Comparison of ENCODE assay signal across 12 cellular contexts in the genomic region with DNA sequence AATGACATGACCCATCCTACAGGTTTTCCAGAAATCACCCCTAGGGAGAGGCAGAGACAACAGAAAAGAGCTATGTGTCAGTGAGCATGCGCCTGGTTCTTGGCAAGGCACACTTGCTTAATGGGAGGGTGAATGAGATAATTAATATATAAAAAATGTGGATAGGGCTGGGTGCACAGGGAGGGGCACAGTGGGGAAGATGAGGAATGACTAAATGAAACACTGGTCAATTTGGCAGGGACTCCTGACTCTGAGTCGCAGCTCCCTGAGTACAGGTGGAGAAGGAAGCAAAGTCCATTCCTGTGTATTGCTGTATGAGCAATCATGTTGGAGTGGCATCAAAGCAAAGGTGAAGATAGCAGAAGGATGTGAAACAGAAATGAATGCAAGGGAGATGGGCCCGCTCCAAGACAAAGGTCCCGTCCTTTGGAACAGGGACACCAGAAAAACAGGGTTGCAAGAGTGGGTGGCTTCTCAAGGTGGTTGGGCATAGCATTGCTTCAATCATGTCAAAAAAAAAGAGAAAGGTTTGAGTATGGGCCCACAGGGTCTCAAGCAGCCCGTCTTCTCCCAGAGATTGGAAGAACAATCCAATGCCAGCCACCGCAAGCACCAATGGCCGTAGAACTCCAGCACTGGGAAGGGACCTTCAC.
A peak's percentile ranks its signal among the peaks of the same experiment; 100 is the strongest.
DNase-seq lines count a peak whose midpoint lies in the region; ATAC-seq and TF ChIP-seq lines count a peak whose summit lies in the region.
"Had no signal": no experiment of that assay in that cellular context is flagged by ENCODE, and none has a peak within 500 bp of the region (broad histone marks: within the 10 kb centered on the region; RNA-seq: fewer than 3 reads in every experiment).

No MANE protein-coding gene starts in this region.

- no peak for TF ChIP-seq EP300 in ovary (IDR thresholded peaks at IDR 0.05)

- H3F3A ChIP-seq in Loucy (ENCODE audit: low read depth) = no peaks in the 10 kb centered on the region

- H3K9ac ChIP-seq in BLaER1 = peak overlapping the region; percentile 78
- H3K9ac ChIP-seq in Loucy (ENCODE audit: low read depth, low read length, poor library complexity, severe bottlenecking) = no peak overlapping the region
- H3K9ac ChIP-seq: parathyroid adenoma had no signal

- H3K27ac ChIP-seq in BLaER1 (peak overlapping the region; percentile 92), coronary artery (peak overlapping the region in 1 of 2 donors; percentile 76), ovary (peak overlapping the region in 1 of 2 donors; percentile 50), aorta (ENCODE audit: low read depth in 1 of 2, low read length in 2 of 2) (no peak overlapping the region)
- H3K27ac ChIP-seq: left ventricle myocardium inferior, parathyroid adenoma had no signal

- H3K4me3 ChIP-seq in BLaER1 (peak overlapping the region; percentile 58), Loucy (ENCODE audit: low read length, poor library complexity, severe bottlenecking) (no peak overlapping the region), coronary artery (peak overlapping the region; percentile 64), neuron (ENCODE audit: low read length) (peak overlapping the region; percentile 35), ovary (no peak overlapping the region), aorta (ENCODE audit: low read length in 2 of 2) (no peak overlapping the region)
- H3K4me3 ChIP-seq: left ventricle myocardium inferior had no signal

- DNase-seq in coronary artery (ENCODE audit: low spot score) = no peak
- no peak for DNase-seq in CD1c-positive myeloid dendritic cell (ENCODE audit: extremely low spot score)
- no peak for DNase-seq in stimulated activated naive CD4-positive, alpha-beta T cell treated with Interleukin-2 at 50 U/mL for 16 hours (lab: John Stamatoyannopoulos, UW)
- DNase-seq in ovary = no peak
- no peak for DNase-seq in aorta
- DNase-seq: left ventricle myocardium inferior; Right ventricle myocardium superior; stimulated activated CD4-positive, alpha-beta T cell treated with anti-CD3 and anti-CD28 coated beads, Interleukin-4, amount 100 ng/mL, for 4 hours had no signal

- WGBS in ovary, 3 donors = 72 to 79% (median 78%) methylated on average over 7 of the region's 7 CpGs
- WGBS in aorta, 2 donors = 73 to 94% methylated on average over 7 of the region's 7 CpGs

- H3K79me2 ChIP-seq in Loucy (ENCODE audit: insufficient read depth, low read length) = no peaks in the 10 kb centered on the region
- H3K79me2 ChIP-seq: parathyroid adenoma had no signal

- peak overlapping the region; percentile 79 for H3K4me2 ChIP-seq in BLaER1
- H3K4me2 ChIP-seq in Loucy (ENCODE audit: low read depth, low read length, poor library complexity, severe bottlenecking) = no peak overlapping the region

- H2AFZ ChIP-seq in Loucy (ENCODE audit: low read length) (peak overlapping the region; percentile 80; the same call in 1 of the 2 replicates), neuron (ENCODE audit: low read depth, low read length) (peak overlapping the region; percentile 3)
- H2AFZ ChIP-seq: parathyroid adenoma had no signal

- H3K9me2 ChIP-seq in Loucy (replicated peaks; ENCODE audit: low read depth, low read length) = no peaks in the 10 kb centered on the region

- H3K27me3 ChIP-seq in BLaER1 (peaks cover 33% of the 10 kb centered on the region; the same call in 1 of the 2 replicates), Loucy (ENCODE audit: insufficient read depth, low read length, poor library complexity, severe bottlenecking) (no peaks in the 10 kb centered on the region), neuron (ENCODE audit: insufficient read depth, low read length) (no peaks in the 10 kb centered on the region), ovary (no peaks in the 10 kb centered on the region), aorta (ENCODE audit: control insufficient read depth in 1 of 2, insufficient read depth in 2 of 2, low read length in 1 of 2) (no peaks in the 10 kb centered on the region)

- no peak for TF ChIP-seq CTCF in Loucy (conservative IDR thresholded peaks at IDR 0.05; ENCODE audit: low read length)
- TF ChIP-seq CTCF in coronary artery (IDR thresholded peaks at IDR 0.05) = no peak
- TF ChIP-seq CTCF in ovary (IDR thresholded peaks at IDR 0.05) = no peak

- H3K36me3 ChIP-seq in BLaER1 (no peaks in the 10 kb centered on the region), Loucy (ENCODE audit: insufficient read depth, low read length) (no peaks in the 10 kb centered on the region), neuron (ENCODE audit: insufficient read depth, low read length) (no peaks in the 10 kb centered on the region), ovary (no peaks in the 10 kb centered on the region), aorta (ENCODE audit: control insufficient read depth in 1 of 2, insufficient read depth in 2 of 2, low read length in 1 of 2) (no peaks in the 10 kb centered on the region)

- no peaks in the 10 kb centered on the region for H4K20me1 ChIP-seq in BLaER1
- H4K20me1 ChIP-seq in Loucy (ENCODE audit: insufficient read depth, low read length, poor library complexity, severe bottlenecking) = no peaks in the 10 kb centered on the region

- no peak for ATAC-seq in aorta (ENCODE audit: low FRiP score)

- no peak for TF ChIP-seq POLR2A in ovary (IDR thresholded peaks at IDR 0.05)

- H3K4me1 ChIP-seq in BLaER1 (peaks cover 24% of the 10 kb centered on the region), Loucy (ENCODE audit: insufficient read depth, low read length, poor library complexity, severe bottlenecking) (no peaks in the 10 kb centered on the region), neuron (ENCODE audit: insufficient read depth, low read length) (peaks cover 9% of the 10 kb centered on the region), ovary (ENCODE audit: insufficient read depth) (no peaks in the 10 kb centered on the region), aorta (ENCODE audit: control insufficient read depth in 1 of 2, insufficient read depth in 2 of 2, low read length in 2 of 2) (no peaks in the 10 kb centered on the region)
- H3K4me1 ChIP-seq: left ventricle myocardium inferior, parathyroid adenoma had no signal

- intact Hi-C loops in ovary (cut with DNase I) (no loop called here), aorta (cut with DNase I) (no loop called here)

- H3K9me3 ChIP-seq in BLaER1 = peaks cover 19% of the 10 kb centered on the region
- H3K9me3 ChIP-seq in Loucy (ENCODE audit: insufficient read depth, low read depth, low read length) = no peaks in the 10 kb centered on the region
- peaks cover 3% of the 10 kb centered on the region for H3K9me3 ChIP-seq in neuron (ENCODE audit: low read length)
- peaks cover 0 to 6% of the 10 kb centered on the region in 2 donors for H3K9me3 ChIP-seq in ovary
- H3K9me3 ChIP-seq in aorta (ENCODE audit: control insufficient read depth, low read length) = peaks cover 8% of the 10 kb centered on the region
- H3K9me3 ChIP-seq: left ventricle myocardium inferior had no signal

Comparison
In these comparisons a context has a peak if more than half of its experiments do, and no peak if none do; other contexts are left out.
1. H3K4me3 ChIP-seq: peak in BLaER1 (single experiment), coronary artery (single experiment) and neuron (single experiment); none in Loucy (single experiment), ovary (single experiment) and aorta (0 of 2).